ENCODE assay signal across 1 cellular context in the genomic region with DNA sequence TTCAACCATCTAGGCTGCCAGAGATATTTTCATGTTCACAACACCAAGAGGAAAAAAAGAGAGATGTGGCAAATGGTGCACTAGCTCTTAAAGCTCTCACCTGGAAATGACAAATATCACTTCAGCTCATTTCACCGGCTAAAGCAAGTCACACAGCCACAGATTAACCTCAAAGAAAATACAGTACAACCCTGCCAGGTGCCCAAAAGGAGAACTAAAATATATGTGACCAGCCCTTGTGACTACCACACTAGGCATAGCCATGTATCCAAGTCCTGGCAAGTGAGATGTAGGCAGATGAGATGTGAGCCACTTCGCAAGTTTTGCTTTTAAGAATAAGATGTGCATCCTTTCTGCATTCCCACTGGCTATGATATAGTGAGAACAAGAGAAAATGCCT.
TF ChIP-seq lines count a peak whose summit lies in the region.

No MANE protein-coding gene starts in this region.

TF ChIP-seq in GM12878, 131 proteins besides CTCF, POLR2A, EP300 and RAD21 (continued from another document):
- no peak for TF ChIP-seq SMAD1 (IDR thresholded peaks at IDR 0.05; ENCODE audit: low read depth, partially characterized antibody)
- TF ChIP-seq KAT2A (conservative IDR thresholded peaks at IDR 0.05; ENCODE audit: control insufficient read depth, low read depth, low read length) = no peak
- TF ChIP-seq, protein P1, sequence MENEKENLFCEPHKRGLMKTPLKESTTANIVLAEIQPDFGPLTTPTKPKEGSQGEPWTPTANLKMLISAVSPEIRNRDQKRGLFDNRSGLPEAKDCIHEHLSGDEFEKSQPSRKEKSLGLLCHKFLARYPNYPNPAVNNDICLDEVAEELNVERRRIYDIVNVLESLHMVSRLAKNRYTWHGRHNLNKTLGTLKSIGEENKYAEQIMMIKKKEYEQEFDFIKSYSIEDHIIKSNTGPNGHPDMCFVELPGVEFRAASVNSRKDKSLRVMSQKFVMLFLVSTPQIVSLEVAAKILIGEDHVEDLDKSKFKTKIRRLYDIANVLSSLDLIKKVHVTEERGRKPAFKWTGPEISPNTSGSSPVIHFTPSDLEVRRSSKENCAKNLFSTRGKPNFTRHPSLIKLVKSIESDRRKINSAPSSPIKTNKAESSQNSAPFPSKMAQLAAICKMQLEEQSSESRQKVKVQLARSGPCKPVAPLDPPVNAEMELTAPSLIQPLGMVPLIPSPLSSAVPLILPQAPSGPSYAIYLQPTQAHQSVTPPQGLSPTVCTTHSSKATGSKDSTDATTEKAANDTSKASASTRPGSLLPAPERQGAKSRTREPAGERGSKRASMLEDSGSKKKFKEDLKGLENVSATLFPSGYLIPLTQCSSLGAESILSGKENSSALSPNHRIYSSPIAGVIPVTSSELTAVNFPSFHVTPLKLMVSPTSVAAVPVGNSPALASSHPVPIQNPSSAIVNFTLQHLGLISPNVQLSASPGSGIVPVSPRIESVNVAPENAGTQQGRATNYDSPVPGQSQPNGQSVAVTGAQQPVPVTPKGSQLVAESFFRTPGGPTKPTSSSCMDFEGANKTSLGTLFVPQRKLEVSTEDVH (IDR thresholded peaks at IDR 0.05; ENCODE audit: low read depth, partially characterized antibody) = no peak
- TF ChIP-seq NR2C2 (IDR thresholded peaks at IDR 0.05; ENCODE audit: borderline replicate concordance, control insufficient read depth, insufficient read length, low read depth) = no peak
- TF ChIP-seq IKZF1 (conservative IDR thresholded peaks at IDR 0.05) = no peak
- TF ChIP-seq ZBTB40 (IDR thresholded peaks at IDR 0.05; ENCODE audit: borderline replicate concordance) = no peak
- TF ChIP-seq CREB1 (IDR thresholded peaks at IDR 0.05; ENCODE audit: low read depth) = no peak
- TF ChIP-seq ZNF592 (IDR thresholded peaks at IDR 0.05) = no peak
- TF ChIP-seq, protein P2, sequence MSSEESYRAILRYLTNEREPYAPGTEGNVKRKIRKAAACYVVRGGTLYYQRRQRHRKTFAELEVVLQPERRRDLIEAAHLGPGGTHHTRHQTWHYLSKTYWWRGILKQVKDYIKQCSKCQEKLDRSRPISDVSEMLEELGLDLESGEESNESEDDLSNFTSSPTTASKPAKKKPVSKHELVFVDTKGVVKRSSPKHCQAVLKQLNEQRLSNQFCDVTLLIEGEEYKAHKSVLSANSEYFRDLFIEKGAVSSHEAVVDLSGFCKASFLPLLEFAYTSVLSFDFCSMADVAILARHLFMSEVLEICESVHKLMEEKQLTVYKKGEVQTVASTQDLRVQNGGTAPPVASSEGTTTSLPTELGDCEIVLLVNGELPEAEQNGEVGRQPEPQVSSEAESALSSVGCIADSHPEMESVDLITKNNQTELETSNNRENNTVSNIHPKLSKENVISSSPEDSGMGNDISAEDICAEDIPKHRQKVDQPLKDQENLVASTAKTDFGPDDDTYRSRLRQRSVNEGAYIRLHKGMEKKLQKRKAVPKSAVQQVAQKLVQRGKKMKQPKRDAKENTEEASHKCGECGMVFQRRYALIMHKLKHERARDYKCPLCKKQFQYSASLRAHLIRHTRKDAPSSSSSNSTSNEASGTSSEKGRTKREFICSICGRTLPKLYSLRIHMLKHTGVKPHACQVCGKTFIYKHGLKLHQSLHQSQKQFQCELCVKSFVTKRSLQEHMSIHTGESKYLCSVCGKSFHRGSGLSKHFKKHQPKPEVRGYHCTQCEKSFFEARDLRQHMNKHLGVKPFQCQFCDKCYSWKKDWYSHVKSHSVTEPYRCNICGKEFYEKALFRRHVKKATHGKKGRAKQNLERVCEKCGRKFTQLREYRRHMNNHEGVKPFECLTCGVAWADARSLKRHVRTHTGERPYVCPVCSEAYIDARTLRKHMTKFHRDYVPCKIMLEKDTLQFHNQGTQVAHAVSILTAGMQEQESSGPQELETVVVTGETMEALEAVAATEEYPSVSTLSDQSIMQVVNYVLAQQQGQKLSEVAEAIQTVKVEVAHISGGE (CRISPR knock-in tag; IDR thresholded peaks at IDR 0.05) = no peak
- TF ChIP-seq HSF1 (IDR thresholded peaks at IDR 0.05; ENCODE audit: low read depth, low read length) = no peak
- no peak for TF ChIP-seq CBX5 (IDR thresholded peaks at IDR 0.05; ENCODE audit: low read depth)
